8 cellular contexts compared by ENCODE assay signal in the genomic region with DNA sequence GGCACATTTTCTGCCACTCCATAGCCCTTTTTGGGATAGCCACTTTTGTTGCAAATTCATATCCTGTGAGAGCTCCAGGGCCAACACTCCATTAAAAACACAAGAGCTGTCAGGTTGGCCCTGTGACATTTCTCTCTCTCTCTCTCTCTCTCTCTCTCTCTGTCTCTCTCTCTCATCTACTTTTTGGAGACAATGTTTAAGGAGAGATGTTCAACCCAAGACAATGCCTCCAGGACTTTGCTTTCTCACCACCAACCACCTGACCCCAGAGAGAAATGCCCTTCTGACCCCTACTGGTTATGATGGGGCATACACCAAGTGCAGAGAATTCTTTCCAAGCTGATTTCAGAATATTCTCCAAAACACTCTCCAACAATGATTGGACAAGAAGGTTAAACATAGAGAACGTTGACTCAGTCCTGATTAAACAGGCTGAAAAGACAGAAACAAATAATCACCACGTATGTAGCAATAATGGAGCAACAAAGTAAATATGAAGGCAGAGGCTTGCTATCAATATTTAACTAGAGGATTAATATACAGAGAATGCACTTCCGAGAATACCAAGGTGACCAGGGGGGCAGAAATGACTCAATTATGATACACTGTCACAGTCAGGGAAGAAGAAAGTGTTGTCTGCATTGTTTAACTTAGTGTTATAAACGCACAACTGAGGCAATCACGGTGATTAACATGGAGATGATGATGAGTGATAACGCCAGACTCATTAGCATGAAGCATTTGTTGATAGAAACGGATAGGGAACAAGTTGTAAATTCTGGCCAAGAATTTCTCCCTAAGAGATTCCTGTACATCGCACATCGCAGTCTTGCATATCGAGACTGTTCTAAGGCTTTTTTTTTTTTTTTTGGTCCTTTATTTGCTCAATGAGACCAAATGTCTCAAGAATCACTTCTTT.
DNase-seq lines count a peak whose midpoint lies in the region; ATAC-seq and TF ChIP-seq lines count a peak whose summit lies in the region.

No MANE protein-coding gene starts in this region.

- ATAC-seq in GM18858 (IDR thresholded peaks at IDR 0.05; ENCODE audit: unreplicated experiment): peak; percentile 77
- peak; percentile 54 for ATAC-seq in HG03097 (IDR thresholded peaks at IDR 0.05; ENCODE audit: low FRiP score, unreplicated experiment)
- ATAC-seq in mucosa of descending colon: peak; percentile 77

- TF ChIP-seq CTCF in PC-9 (conservative IDR thresholded peaks at IDR 0.05): peak; percentile 75
- TF ChIP-seq CTCF in mucosa of descending colon (IDR thresholded peaks at IDR 0.05): peak; percentile 33

- no peak overlapping the region; the same call in 1 of the 2 replicates for H3K4me3 ChIP-seq in PC-9
- no peak overlapping the region for H3K4me3 ChIP-seq in mucosa of descending colon

- H3K27ac ChIP-seq in PC-9 (peak overlapping the region; percentile 73), caudate nucleus (ENCODE audit: low read depth, low read length) (no peak overlapping the region)

- H3K4me1 ChIP-seq in PC-9 (replicated peaks; ENCODE audit: insufficient read depth) (peaks cover 26% of the 10 kb centered on the region), mucosa of descending colon (ENCODE audit: low read depth) (no peaks in the 10 kb centered on the region)

- H3K36me3 ChIP-seq in PC-9 (ENCODE audit: low read depth): no peaks in the 10 kb centered on the region
- no peaks in the 10 kb centered on the region for H3K36me3 ChIP-seq in mucosa of descending colon (ENCODE audit: low read depth)

- no TSS peak for BruUV-seq in PC-9 (replicated peaks; lab: Mats Ljungman, UMichigan)

- H2AFZ ChIP-seq in PC-9: peak overlapping the region; percentile 25; the same call in 1 of the 2 replicates

- CTCF ChIA-PET in PC-9 (lab: Charles Lee): interaction anchor here (0.7 to 1.2 kb wide), 2 partner anchors 147 to 1251 kb away, joined by 3 to 7 read pairs; no protein-coding TSS in a partner anchor

- no peaks in the 10 kb centered on the region for H3K9me3 ChIP-seq in PC-9 (ENCODE audit: insufficient read depth, low read depth)
- no peaks in the 10 kb centered on the region for H3K9me3 ChIP-seq in mucosa of descending colon

- no peaks in the 10 kb centered on the region for H3K9me2 ChIP-seq in PC-9 (ENCODE audit: insufficient read depth)

- POLR2A ChIA-PET in PC-9 (lab: Charles Lee; ENCODE audit: unreplicated experiment): no interaction called here

- intact Hi-C loops in PC-9 (cut with micrococcal nuclease; ENCODE audit: unreplicated experiment): loop anchor here (1.0 kb wide), 1 partner anchor 146 kb away; no protein-coding TSS in a partner anchor
- intact Hi-C loops in mucosa of descending colon (cut with DNase I, micrococcal nuclease): no loop called here

- no peaks in the 10 kb centered on the region for H3K79me2 ChIP-seq in PC-9 (ENCODE audit: low read depth)

- peaks cover 6% of the 10 kb centered on the region; the same call in 1 of the 2 replicates for H3F3A ChIP-seq in PC-9 (ENCODE audit: insufficient read depth, low read depth)

- H3K27me3 ChIP-seq in PC-9 (ENCODE audit: insufficient read depth, low read depth): no peaks in the 10 kb centered on the region

- H3K4me2 ChIP-seq in PC-9: peak overlapping the region; percentile 52

- DNase-seq in COLO668 (lab: John Stamatoyannopoulos, UW; ENCODE audit: unreplicated experiment): peak; percentile 16
- DNase-seq in PC-9: peak; percentile 21 to 94
- DNase-seq in central memory CD4-positive, alpha-beta T cell: peak; percentile 63
- DNase-seq in mucosa of descending colon: peak in 1 of 3 donors; percentile 20
- DNase-seq in caudate nucleus (lab: John Stamatoyannopoulos, UW): no peak
- no peak for DNase-seq in superior temporal gyrus (ENCODE audit: extremely low spot score)

- no peaks in the 10 kb centered on the region for H4K20me1 ChIP-seq in PC-9 (ENCODE audit: insufficient read depth)

Comparison
In these comparisons a context has a peak if more than half of its experiments do, and no peak if none do; other contexts are left out.
1. DNase-seq: peak in COLO668 (single experiment), PC-9 (2 of 2) and central memory CD4-positive, alpha-beta T cell (single experiment); none in caudate nucleus (0 of 61) and superior temporal gyrus (single experiment).
2. Peak in every context shown above with its lines, with median percentiles within 50 percentile points of each other: ATAC-seq.